ENCODE assay signal across 1 cellular context in the genomic region with DNA sequence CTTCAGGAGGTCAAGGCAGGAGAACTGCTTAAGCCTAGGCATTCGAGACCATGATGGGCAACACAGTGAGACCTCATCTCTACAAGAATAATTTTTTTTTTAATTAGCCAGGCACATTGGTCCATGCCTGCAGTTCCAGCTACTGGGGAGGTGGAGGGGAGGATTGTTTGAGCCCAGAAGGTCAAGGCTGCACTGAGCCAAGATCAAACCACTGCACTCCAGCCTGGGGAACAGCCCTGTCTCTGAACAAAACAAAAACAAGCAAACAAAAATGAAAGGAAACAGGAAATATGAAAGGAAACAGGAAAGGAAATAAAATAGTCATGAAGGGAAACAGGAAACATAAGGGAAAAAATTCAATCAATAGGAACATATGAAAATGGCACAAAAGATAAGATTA.
A peak's percentile ranks its signal among the peaks of the same experiment; 100 is the strongest.
TF ChIP-seq lines count a peak whose summit lies in the region.

No MANE protein-coding gene starts in this region.

TF ChIP-seq in HepG2, 621 proteins besides CTCF, POLR2A, EP300 and RAD21 (continued from another document and continues in another):
- TF ChIP-seq HNRNPK (IDR thresholded peaks at IDR 0.05; ENCODE audit: low read depth, low read length, poor library complexity, severe bottlenecking) = no peak
- no peak for TF ChIP-seq ZNF142 (CRISPR knock-in tag; IDR thresholded peaks at IDR 0.05)
- TF ChIP-seq BCL6 (CRISPR knock-in tag; IDR thresholded peaks at IDR 0.05) = peak; percentile 18; the same call in 1 of the 2 replicates
- TF ChIP-seq THAP11 (CRISPR knock-in tag; IDR thresholded peaks at IDR 0.05) = peak; percentile 46; the same call in 1 of the 2 replicates
- TF ChIP-seq, protein P1, sequence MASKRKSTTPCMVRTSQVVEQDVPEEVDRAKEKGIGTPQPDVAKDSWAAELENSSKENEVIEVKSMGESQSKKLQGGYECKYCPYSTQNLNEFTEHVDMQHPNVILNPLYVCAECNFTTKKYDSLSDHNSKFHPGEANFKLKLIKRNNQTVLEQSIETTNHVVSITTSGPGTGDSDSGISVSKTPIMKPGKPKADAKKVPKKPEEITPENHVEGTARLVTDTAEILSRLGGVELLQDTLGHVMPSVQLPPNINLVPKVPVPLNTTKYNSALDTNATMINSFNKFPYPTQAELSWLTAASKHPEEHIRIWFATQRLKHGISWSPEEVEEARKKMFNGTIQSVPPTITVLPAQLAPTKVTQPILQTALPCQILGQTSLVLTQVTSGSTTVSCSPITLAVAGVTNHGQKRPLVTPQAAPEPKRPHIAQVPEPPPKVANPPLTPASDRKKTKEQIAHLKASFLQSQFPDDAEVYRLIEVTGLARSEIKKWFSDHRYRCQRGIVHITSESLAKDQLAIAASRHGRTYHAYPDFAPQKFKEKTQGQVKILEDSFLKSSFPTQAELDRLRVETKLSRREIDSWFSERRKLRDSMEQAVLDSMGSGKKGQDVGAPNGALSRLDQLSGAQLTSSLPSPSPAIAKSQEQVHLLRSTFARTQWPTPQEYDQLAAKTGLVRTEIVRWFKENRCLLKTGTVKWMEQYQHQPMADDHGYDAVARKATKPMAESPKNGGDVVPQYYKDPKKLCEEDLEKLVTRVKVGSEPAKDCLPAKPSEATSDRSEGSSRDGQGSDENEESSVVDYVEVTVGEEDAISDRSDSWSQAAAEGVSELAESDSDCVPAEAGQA (IDR thresholded peaks at IDR 0.05; ENCODE audit: low read depth) = no peak
- TF ChIP-seq, protein P1 (CRISPR knock-in tag; IDR thresholded peaks at IDR 0.05; ENCODE audit: borderline replicate concordance) = no peak
- TF ChIP-seq, protein P2, sequence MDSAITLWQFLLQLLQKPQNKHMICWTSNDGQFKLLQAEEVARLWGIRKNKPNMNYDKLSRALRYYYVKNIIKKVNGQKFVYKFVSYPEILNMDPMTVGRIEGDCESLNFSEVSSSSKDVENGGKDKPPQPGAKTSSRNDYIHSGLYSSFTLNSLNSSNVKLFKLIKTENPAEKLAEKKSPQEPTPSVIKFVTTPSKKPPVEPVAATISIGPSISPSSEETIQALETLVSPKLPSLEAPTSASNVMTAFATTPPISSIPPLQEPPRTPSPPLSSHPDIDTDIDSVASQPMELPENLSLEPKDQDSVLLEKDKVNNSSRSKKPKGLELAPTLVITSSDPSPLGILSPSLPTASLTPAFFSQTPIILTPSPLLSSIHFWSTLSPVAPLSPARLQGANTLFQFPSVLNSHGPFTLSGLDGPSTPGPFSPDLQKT (CRISPR knock-in tag; IDR thresholded peaks at IDR 0.05; ENCODE audit: borderline replicate concordance) = no peak
- TF ChIP-seq ZBTB3 (CRISPR knock-in tag; IDR thresholded peaks at IDR 0.05; ENCODE audit: borderline replicate concordance, low read depth) = peak; percentile 98
- peak; percentile 61; the same call in 1 of the 2 replicates for TF ChIP-seq CREM (IDR thresholded peaks at IDR 0.05)
- TF ChIP-seq CREM (CRISPR knock-in tag; IDR thresholded peaks at IDR 0.05) = no peak
- TF ChIP-seq KDM5A (IDR thresholded peaks at IDR 0.05; ENCODE audit: borderline replicate concordance, low read length) = no peak
- peak; percentile 84 for TF ChIP-seq TCF7 (IDR thresholded peaks at IDR 0.05; ENCODE audit: low read depth)
- TF ChIP-seq, protein P3, sequence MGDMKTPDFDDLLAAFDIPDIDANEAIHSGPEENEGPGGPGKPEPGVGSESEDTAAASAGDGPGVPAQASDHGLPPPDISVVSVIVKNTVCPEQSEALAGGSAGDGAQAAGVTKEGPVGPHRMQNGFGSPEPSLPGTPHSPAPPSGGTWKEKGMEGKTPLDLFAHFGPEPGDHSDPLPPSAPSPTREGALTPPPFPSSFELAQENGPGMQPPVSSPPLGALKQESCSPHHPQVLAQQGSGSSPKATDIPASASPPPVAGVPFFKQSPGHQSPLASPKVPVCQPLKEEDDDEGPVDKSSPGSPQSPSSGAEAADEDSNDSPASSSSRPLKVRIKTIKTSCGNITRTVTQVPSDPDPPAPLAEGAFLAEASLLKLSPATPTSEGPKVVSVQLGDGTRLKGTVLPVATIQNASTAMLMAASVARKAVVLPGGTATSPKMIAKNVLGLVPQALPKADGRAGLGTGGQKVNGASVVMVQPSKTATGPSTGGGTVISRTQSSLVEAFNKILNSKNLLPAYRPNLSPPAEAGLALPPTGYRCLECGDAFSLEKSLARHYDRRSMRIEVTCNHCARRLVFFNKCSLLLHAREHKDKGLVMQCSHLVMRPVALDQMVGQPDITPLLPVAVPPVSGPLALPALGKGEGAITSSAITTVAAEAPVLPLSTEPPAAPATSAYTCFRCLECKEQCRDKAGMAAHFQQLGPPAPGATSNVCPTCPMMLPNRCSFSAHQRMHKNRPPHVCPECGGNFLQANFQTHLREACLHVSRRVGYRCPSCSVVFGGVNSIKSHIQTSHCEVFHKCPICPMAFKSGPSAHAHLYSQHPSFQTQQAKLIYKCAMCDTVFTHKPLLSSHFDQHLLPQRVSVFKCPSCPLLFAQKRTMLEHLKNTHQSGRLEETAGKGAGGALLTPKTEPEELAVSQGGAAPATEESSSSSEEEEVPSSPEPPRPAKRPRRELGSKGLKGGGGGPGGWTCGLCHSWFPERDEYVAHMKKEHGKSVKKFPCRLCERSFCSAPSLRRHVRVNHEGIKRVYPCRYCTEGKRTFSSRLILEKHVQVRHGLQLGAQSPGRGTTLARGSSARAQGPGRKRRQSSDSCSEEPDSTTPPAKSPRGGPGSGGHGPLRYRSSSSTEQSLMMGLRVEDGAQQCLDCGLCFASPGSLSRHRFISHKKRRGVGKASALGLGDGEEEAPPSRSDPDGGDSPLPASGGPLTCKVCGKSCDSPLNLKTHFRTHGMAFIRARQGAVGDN (CRISPR knock-in tag; IDR thresholded peaks at IDR 0.05) = peak; percentile 33; the same call in 1 of the 2 replicates
- TF ChIP-seq MLX (CRISPR knock-in tag; IDR thresholded peaks at IDR 0.05) = peak; percentile 84
- peak; percentile 34; the same call in 1 of the 2 replicates for TF ChIP-seq ZNF772 (CRISPR knock-in tag; IDR thresholded peaks at IDR 0.05)
- TF ChIP-seq, protein P4, sequence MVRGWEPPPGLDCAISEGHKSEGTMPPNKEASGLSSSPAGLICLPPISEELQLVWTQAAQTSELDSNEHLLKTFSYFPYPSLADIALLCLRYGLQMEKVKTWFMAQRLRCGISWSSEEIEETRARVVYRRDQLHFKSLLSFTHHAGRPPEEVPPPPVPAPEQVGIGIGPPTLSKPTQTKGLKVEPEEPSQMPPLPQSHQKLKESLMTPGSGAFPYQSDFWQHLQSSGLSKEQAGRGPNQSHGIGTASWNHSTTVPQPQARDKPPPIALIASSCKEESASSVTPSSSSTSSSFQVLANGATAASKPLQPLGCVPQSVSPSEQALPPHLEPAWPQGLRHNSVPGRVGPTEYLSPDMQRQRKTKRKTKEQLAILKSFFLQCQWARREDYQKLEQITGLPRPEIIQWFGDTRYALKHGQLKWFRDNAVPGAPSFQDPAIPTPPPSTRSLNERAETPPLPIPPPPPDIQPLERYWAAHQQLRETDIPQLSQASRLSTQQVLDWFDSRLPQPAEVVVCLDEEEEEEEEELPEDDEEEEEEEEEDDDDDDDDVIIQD (CRISPR knock-in tag; IDR thresholded peaks at IDR 0.05; ENCODE audit: low read depth) = peak; percentile 84; the same call in 1 of the 2 replicates
- 0 out of 2 replicates have a peak, but pooled peaks have one; percentile 19 for TF ChIP-seq CEBPG (CRISPR knock-in tag; IDR thresholded peaks at IDR 0.05)
- TF ChIP-seq, protein P5, sequence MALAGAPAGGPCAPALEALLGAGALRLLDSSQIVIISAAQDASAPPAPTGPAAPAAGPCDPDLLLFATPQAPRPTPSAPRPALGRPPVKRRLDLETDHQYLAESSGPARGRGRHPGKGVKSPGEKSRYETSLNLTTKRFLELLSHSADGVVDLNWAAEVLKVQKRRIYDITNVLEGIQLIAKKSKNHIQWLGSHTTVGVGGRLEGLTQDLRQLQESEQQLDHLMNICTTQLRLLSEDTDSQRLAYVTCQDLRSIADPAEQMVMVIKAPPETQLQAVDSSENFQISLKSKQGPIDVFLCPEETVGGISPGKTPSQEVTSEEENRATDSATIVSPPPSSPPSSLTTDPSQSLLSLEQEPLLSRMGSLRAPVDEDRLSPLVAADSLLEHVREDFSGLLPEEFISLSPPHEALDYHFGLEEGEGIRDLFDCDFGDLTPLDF (CRISPR knock-in tag; IDR thresholded peaks at IDR 0.05) = no peak
- peak; percentile 48; the same call in 1 of the 2 replicates for TF ChIP-seq MIER3 (CRISPR knock-in tag; IDR thresholded peaks at IDR 0.05; ENCODE audit: borderline replicate concordance)
- TF ChIP-seq GATAD2A (CRISPR knock-in tag; IDR thresholded peaks at IDR 0.05) = peak; percentile 82
- TF ChIP-seq NFE2L2 (IDR thresholded peaks at IDR 0.05; ENCODE audit: low read length) = no peak
- no peak for TF ChIP-seq ZNF383 (CRISPR knock-in tag; IDR thresholded peaks at IDR 0.05; ENCODE audit: borderline replicate concordance)
- TF ChIP-seq KAT8 (CRISPR knock-in tag; IDR thresholded peaks at IDR 0.05) = peak; percentile 55
- TF ChIP-seq, protein P6, sequence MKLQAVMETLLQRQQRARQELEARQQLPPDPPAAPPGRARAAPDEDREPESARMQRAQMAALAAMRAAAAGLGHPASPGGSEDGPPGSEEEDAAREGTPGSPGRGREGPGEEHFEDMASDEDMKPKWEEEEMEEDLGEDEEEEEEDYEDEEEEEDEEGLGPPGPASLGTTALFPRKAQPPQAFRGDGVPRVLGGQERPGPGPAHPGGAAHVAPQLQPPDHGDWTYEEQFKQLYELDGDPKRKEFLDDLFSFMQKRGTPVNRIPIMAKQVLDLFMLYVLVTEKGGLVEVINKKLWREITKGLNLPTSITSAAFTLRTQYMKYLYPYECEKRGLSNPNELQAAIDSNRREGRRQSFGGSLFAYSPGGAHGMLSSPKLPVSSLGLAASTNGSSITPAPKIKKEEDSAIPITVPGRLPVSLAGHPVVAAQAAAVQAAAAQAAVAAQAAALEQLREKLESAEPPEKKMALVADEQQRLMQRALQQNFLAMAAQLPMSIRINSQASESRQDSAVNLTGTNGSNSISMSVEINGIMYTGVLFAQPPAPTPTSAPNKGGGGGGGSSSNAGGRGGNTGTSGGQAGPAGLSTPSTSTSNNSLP (IDR thresholded peaks at IDR 0.05; ENCODE audit: low read depth, low read length) = 0 out of 2 replicates have a peak, but pooled peaks have one; percentile 41
- TF ChIP-seq MAFG (CRISPR knock-in tag; IDR thresholded peaks at IDR 0.05) = no peak
- no peak for TF ChIP-seq RBM22 (optimal IDR thresholded peaks at IDR 0.05; ENCODE audit: low read length)
- peak; percentile 99 for TF ChIP-seq SALL1 (CRISPR knock-in tag; IDR thresholded peaks at IDR 0.05)
- no peak for TF ChIP-seq ZNF207 (IDR thresholded peaks at IDR 0.05; ENCODE audit: borderline replicate concordance)
- no peak for TF ChIP-seq HHEX (CRISPR knock-in tag; IDR thresholded peaks at IDR 0.05)
- TF ChIP-seq, protein P7, sequence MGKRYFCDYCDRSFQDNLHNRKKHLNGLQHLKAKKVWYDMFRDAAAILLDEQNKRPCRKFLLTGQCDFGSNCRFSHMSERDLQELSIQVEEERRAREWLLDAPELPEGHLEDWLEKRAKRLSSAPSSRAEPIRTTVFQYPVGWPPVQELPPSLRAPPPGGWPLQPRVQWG (CRISPR knock-in tag; IDR thresholded peaks at IDR 0.05; ENCODE audit: borderline replicate concordance, low read depth) = no peak
- peak; percentile 13; the same call in 1 of the 3 replicates for TF ChIP-seq MXI1 (IDR thresholded peaks at IDR 0.05; ENCODE audit: borderline replicate concordance, low read depth, low read length)
